Comparison of ENCODE assay signal across 12 cellular contexts in the genomic region with DNA sequence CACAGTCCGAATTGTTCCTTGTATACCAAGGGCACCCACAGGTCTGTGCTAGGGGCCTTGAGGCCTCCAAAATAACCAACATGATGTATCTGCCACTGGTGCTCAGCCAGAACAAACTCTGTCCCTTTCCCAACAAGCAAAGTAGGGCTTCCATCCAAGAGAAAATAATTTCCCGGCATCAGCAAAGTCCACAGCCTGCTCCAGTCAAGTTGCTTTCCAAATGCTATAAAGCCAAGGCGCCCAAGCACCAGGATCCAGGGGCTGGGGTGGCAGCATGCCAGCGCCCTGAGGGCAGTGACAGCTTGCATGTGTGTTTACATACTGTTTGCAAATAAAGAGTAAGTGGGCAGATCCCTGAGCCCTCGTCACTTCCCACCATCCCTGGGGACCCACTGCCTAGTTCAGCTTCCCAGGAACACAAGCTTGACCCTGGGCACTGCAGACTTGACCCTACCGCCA.
A peak's percentile ranks its signal among the peaks of the same experiment; 100 is the strongest.
DNase-seq lines count a peak whose midpoint lies in the region; ATAC-seq and TF ChIP-seq lines count a peak whose summit lies in the region.
"Had no signal": no experiment of that assay in that cellular context is flagged by ENCODE, and none has a peak within 500 bp of the region (broad histone marks: within the 10 kb centered on the region; RNA-seq: fewer than 3 reads in every experiment).

No MANE protein-coding gene starts in this region.

- H3K4me1 ChIP-seq in right cardiac atrium (ENCODE audit: control insufficient read depth, insufficient read depth, low read length), result no peaks in the 10 kb centered on the region
- H3K4me1 ChIP-seq in aorta (ENCODE audit: control insufficient read depth in 1 of 2, insufficient read depth in 2 of 2, low read length in 2 of 2), result peaks cover 0 to 5% of the 10 kb centered on the region in 2 donors

- H3K27me3 ChIP-seq in right cardiac atrium (ENCODE audit: control insufficient read depth, insufficient read depth) (no peaks in the 10 kb centered on the region), aorta (ENCODE audit: control insufficient read depth in 1 of 2, insufficient read depth in 2 of 2, low read length in 1 of 2) (no peaks in the 10 kb centered on the region)

- POLR2A ChIA-PET in RWPE1 (lab: Yijun Ruan, JAX; ENCODE audit: low non-redundant PET), result no interaction called here

- intact Hi-C loops in right cardiac atrium (cut with DNase I) (no loop called here), aorta (cut with DNase I) (no loop called here)

- in situ Hi-C loops in KBM-7 (cut with MboI; ENCODE audit: low pct_unique_long_range_greater_than_20kb, low sequenced_read_pairs), result no loop called here

- ATAC-seq in right cardiac atrium (peak; percentile 57 to 73), aorta (ENCODE audit: low FRiP score) (peak; percentile 77)
- ATAC-seq in activated T-helper 17 cell treated with anti-CD3 and anti-CD28 coated beads, Interleukin-2, amount 50 U/mL, for 72 hours (replicated peaks), result no peak

- H3K4me3 ChIP-seq in right cardiac atrium (ENCODE audit: low read length) (no peak overlapping the region), aorta (ENCODE audit: low read length in 2 of 2) (no peak overlapping the region)

- peak overlapping the region; percentile 38 for H3K27ac Mint-ChIP-seq in T-helper 1 cell treated with Interleukin-12 subunit alpha and Interleukin-12 subunit beta and Interleukin-4 antibody, amounts not matched to agents 30 μg/mL and 1 μg/mL, for 36 hours
- no peak overlapping the region for H3K27ac Mint-ChIP-seq in activated T-helper 17 cell treated with anti-CD3 and anti-CD28 coated beads, Interleukin-2, amount 50 U/mL, for 72 hours
- H3K27ac Mint-ChIP-seq: HFFc6 had no signal

- no peaks in the 10 kb centered on the region for H3K36me3 ChIP-seq in aorta (ENCODE audit: control insufficient read depth in 1 of 2, insufficient read depth in 2 of 2, low read length in 1 of 2)

- H3K9me3 Mint-ChIP-seq in T-helper 1 cell treated with Interleukin-12 subunit alpha and Interleukin-12 subunit beta and Interleukin-4 antibody, amounts not matched to agents 30 μg/mL and 1 μg/mL, for 36 hours, result peaks cover 11% of the 10 kb centered on the region
- no peaks in the 10 kb centered on the region for H3K9me3 Mint-ChIP-seq in activated T-helper 17 cell treated with anti-CD3 and anti-CD28 coated beads, Interleukin-2, amount 50 U/mL, for 72 hours

- peaks cover 14% of the 10 kb centered on the region for H3K36me3 Mint-ChIP-seq in T-helper 1 cell treated with Interleukin-12 subunit alpha and Interleukin-12 subunit beta and Interleukin-4 antibody, amounts not matched to agents 30 μg/mL and 1 μg/mL, for 36 hours (ENCODE audit: low read depth)
- no peaks in the 10 kb centered on the region for H3K36me3 Mint-ChIP-seq in activated T-helper 17 cell treated with anti-CD3 and anti-CD28 coated beads, Interleukin-2, amount 50 U/mL, for 72 hours (ENCODE audit: low read depth)

- TF ChIP-seq CTCF in RWPE1 (conservative IDR thresholded peaks at IDR 0.05; ENCODE audit: low read depth), result no peak

- no peaks in the 10 kb centered on the region for H3K9me3 ChIP-seq in right cardiac atrium (ENCODE audit: control insufficient read depth, low read length)
- no peaks in the 10 kb centered on the region for H3K9me3 ChIP-seq in aorta (ENCODE audit: control insufficient read depth, low read length)

- DNase-seq in T-helper 1 cell (no peak), RWPE1 (ENCODE audit: low spot score) (no peak), right cardiac atrium (peak; percentile 82 to 94 (median 93)), aorta (peak; percentile 82 to 83), KBM-7 (no peak), islet precursor cell (no peak)
- DNase-seq: activated gamma-delta T cell treated with Interleukin-2 at 50 U/mL for 16 hours; HFFc6; stimulated activated CD4-positive, alpha-beta T cell treated with anti-CD3 and anti-CD28 coated beads, Interleukin-2, amount 100 ng/mL, for 48 hours had no signal

- WGBS in right cardiac atrium, result 46% methylated on average over 6 of the region's 6 CpGs
- 2 to 6% methylated on average over 6 of the region's 6 CpGs for WGBS in aorta, 2 donors

- H3K4me1 Mint-ChIP-seq in T-helper 1 cell treated with Interleukin-12 subunit alpha and Interleukin-12 subunit beta and Interleukin-4 antibody, amounts not matched to agents 30 μg/mL and 1 μg/mL, for 36 hours (ENCODE audit: low read depth), result peaks cover 10% of the 10 kb centered on the region
- peaks cover 6% of the 10 kb centered on the region for H3K4me1 Mint-ChIP-seq in activated T-helper 17 cell treated with anti-CD3 and anti-CD28 coated beads, Interleukin-2, amount 50 U/mL, for 72 hours

- H3K27ac ChIP-seq in RWPE1 (peak overlapping the region; percentile 24), right cardiac atrium (ENCODE audit: low read length) (no peak overlapping the region), aorta (ENCODE audit: low read depth in 1 of 2, low read length in 2 of 2) (peak overlapping the region in 1 of 2 donors; percentile 30)
- H3K27ac ChIP-seq: epithelial cell of prostate had no signal

- no peak overlapping the region for H3K4me3 Mint-ChIP-seq in T-helper 1 cell treated with Interleukin-12 subunit alpha and Interleukin-12 subunit beta and Interleukin-4 antibody, amounts not matched to agents 30 μg/mL and 1 μg/mL, for 36 hours
- H3K4me3 Mint-ChIP-seq in activated T-helper 17 cell treated with anti-CD3 and anti-CD28 coated beads, Interleukin-2, amount 50 U/mL, for 72 hours, result no peak overlapping the region
- H3K4me3 Mint-ChIP-seq: HFFc6 had no signal

- CTCF ChIA-PET in RWPE1 (lab: Yijun Ruan, JAX), result interaction anchor here (0.6 kb wide), 1 partner anchor 179 kb away, joined by 3 read pairs; no protein-coding TSS in a partner anchor

- H3K27me3 Mint-ChIP-seq in T-helper 1 cell treated with Interleukin-12 subunit alpha and Interleukin-12 subunit beta and Interleukin-4 antibody, amounts not matched to agents 30 μg/mL and 1 μg/mL, for 36 hours (ENCODE audit: low read depth), result peaks cover 30% of the 10 kb centered on the region
- H3K27me3 Mint-ChIP-seq in activated T-helper 17 cell treated with anti-CD3 and anti-CD28 coated beads, Interleukin-2, amount 50 U/mL, for 72 hours, result peaks cover 18% of the 10 kb centered on the region

Comparison
In these comparisons a context has a peak if more than half of its experiments do, and no peak if none do; other contexts are left out.
1. DNase-seq: peak in right cardiac atrium (3 of 3) and aorta (2 of 2); none in T-helper 1 cell (0 of 5), RWPE1 (single experiment), KBM-7 (single experiment) and islet precursor cell (single experiment).